10 cellular contexts compared by ENCODE assay signal in the genomic region with DNA sequence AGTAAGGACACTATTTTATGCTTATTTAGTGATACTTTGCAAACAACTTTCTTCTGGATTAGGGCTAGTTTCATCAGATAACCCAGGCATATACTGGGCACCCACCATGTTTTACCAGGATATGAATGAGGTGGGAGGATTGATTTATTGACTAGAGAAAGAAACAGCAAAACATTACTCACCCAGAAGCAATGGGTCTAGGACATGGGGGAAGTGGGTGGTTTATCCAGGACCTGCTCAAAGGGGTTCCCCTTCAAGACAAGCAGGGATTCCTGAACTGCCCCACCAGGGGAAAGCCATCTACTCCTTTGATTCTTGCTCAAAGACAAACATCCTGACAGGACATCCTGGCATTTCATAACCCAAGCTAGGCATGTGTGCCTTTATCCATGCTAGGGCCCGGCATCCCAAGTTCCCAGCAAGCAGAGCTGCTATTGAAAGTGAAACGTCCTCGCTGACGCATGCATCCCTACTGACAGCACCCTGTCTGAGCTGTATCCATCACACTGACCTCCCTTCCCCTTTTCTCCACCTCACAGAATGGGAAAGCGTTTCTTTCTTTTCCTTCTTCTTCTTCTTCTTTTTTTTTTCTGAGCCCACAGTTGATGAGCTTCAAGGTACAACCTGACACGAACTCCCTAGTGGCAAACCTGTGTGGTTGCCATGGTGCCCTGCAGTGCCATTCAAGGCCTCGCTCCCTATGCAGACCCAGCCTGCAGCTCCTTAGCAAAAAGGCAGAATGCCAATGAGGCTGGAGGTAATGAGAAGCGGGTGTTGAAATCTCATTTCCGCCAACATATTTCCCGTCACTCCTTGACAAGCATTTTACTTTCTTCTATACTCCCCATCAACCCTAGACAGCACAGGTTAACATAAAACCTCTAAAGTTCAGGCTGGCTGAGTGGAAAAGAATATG.
DNase-seq lines count a peak whose midpoint lies in the region; ATAC-seq, FAIRE-seq and TF ChIP-seq lines count a peak whose summit lies in the region.
"Had no signal": no experiment of that assay in that cellular context is flagged by ENCODE, and none has a peak within 500 bp of the region (broad histone marks: within the 10 kb centered on the region; RNA-seq: fewer than 3 reads in every experiment).

No MANE protein-coding gene starts in this region.

- H3K27ac ChIP-seq in VCaP (peak overlapping the region; percentile 97), kidney (ENCODE audit: low read depth in 2 of 2, low read length in 2 of 2) (peak overlapping the region; percentile 81 to 91), spleen (peak overlapping the region in 7 of 8 donors; percentile 14 to 80 (median 61)), left ventricle myocardium inferior (replicated peaks) (no peak overlapping the region)

- FAIRE-seq in kidney (lab: Jason Lieb, UNC), result no peak

- TF ChIP-seq CTCF in VCaP (conservative IDR thresholded peaks at IDR 0.05), result no peak
- no peak for TF ChIP-seq CTCF in kidney (IDR thresholded peaks at IDR 0.05; ENCODE audit: borderline replicate concordance, extremely low read depth, insufficient read depth)
- TF ChIP-seq CTCF in spleen (IDR thresholded peaks at IDR 0.05 in 8 of 11, conservative IDR thresholded peaks at IDR 0.05 in 3 of 11), result no peak
- TF ChIP-seq CTCF in left ventricle myocardium inferior (IDR thresholded peaks at IDR 0.05; ENCODE audit: borderline replicate concordance), result no peak

- intact Hi-C loops in kidney (cut with DNase I), result loop anchor here (10.0 kb wide), 2 partner anchors 117 to 147 kb away; no protein-coding TSS in a partner anchor
- intact Hi-C loops in spleen (cut with DNase I; ENCODE audit: low total_unique reads), result no loop called here
- intact Hi-C loops in left ventricle myocardium inferior (cut with micrococcal nuclease), result loop anchor here (10.0 kb wide), 1 partner anchor 147 kb away; no protein-coding TSS in a partner anchor

- H3K4me3 Mint-ChIP-seq in activated CD8-positive, alpha-beta T cell treated with anti-CD3 and anti-CD28 coated beads, Interleukin-2, amount 10 ng/mL, durations not matched to agents 7 days and 5 days, result no peak overlapping the region
- H3K4me3 Mint-ChIP-seq: CD4-positive, alpha-beta memory T cell had no signal

- ATAC-seq in activated CD8-positive, alpha-beta T cell treated with anti-CD3 and anti-CD28 coated beads, Interleukin-2, amount 10 ng/mL, durations not matched to agents 7 days and 5 days, result no peak

- H3K9me3 Mint-ChIP-seq in activated CD8-positive, alpha-beta T cell treated with anti-CD3 and anti-CD28 coated beads, Interleukin-2, amount 10 ng/mL, durations not matched to agents 7 days and 5 days (ENCODE audit: insufficient read depth), result no peaks in the 10 kb centered on the region
- H3K9me3 Mint-ChIP-seq: CD4-positive, alpha-beta memory T cell had no signal

- POLR2A ChIA-PET in activated CD8-positive, alpha-beta T cell treated with anti-CD3 and anti-CD28 coated beads, Interleukin-2, amount 10 ng/mL, durations not matched to agents 7 days and 5 days (lab: Charles Lee), result no interaction called here

- no peak overlapping the region for H3K4me3 ChIP-seq in kidney (ENCODE audit: low read length in 2 of 2)
- H3K4me3 ChIP-seq in spleen, result no peak overlapping the region
- no peak overlapping the region for H3K4me3 ChIP-seq in left ventricle myocardium inferior

- H3K4me1 ChIP-seq in kidney (ENCODE audit: control insufficient read depth in 1 of 2, insufficient read depth in 1 of 2, low read depth in 1 of 2, low read length in 2 of 2) (peaks cover 41 to 45% of the 10 kb centered on the region in 2 donors), spleen (peaks cover 13 to 72% (median 52%) of the 10 kb centered on the region in 6 donors), left ventricle myocardium inferior (peaks cover 41% of the 10 kb centered on the region)

- 44 to 76% (median 57%) methylated on average over 10 of the region's 10 CpGs for WGBS in spleen, 5 donors

- H3K9ac ChIP-seq in kidney (ENCODE audit: low read length in 2 of 2), result no peak overlapping the region

- no peaks in the 10 kb centered on the region for H3K27me3 ChIP-seq in spleen (replicated peaks in 1 of 7)
- H3K27me3 ChIP-seq in left ventricle myocardium inferior (ENCODE audit: low read depth), result no peaks in the 10 kb centered on the region

- H3K4me1 Mint-ChIP-seq in activated CD8-positive, alpha-beta T cell treated with anti-CD3 and anti-CD28 coated beads, Interleukin-2, amount 10 ng/mL, durations not matched to agents 7 days and 5 days (ENCODE audit: low read depth), result peaks cover 2% of the 10 kb centered on the region

- CTCF ChIA-PET in activated CD8-positive, alpha-beta T cell treated with anti-CD3 and anti-CD28 coated beads, Interleukin-2, amount 10 ng/mL, durations not matched to agents 7 days and 5 days (lab: Charles Lee), result no interaction called here

- TF ChIP-seq POLR2A in spleen (IDR thresholded peaks at IDR 0.05), result no peak

- H3K36me3 ChIP-seq in kidney (ENCODE audit: control insufficient read depth in 1 of 2, insufficient read depth in 2 of 2, low read length in 2 of 2) (no peaks in the 10 kb centered on the region), spleen (no peaks in the 10 kb centered on the region), left ventricle myocardium inferior (no peaks in the 10 kb centered on the region)

- no peaks in the 10 kb centered on the region for H3K36me3 Mint-ChIP-seq in activated CD8-positive, alpha-beta T cell treated with anti-CD3 and anti-CD28 coated beads, Interleukin-2, amount 10 ng/mL, durations not matched to agents 7 days and 5 days (ENCODE audit: low read depth)
- H3K36me3 Mint-ChIP-seq: CD4-positive, alpha-beta memory T cell had no signal

- no peak overlapping the region for H3K27ac Mint-ChIP-seq in activated CD8-positive, alpha-beta T cell treated with anti-CD3 and anti-CD28 coated beads, Interleukin-2, amount 10 ng/mL, durations not matched to agents 7 days and 5 days

- peak; percentile 52 for DNase-seq in NCI-H2029 (lab: John Stamatoyannopoulos, UW)
- DNase-seq in kidney, result no peak
- DNase-seq in spleen, result no peak
- DNase-seq in left ventricle myocardium inferior, result no peak
- DNase-seq in KG1 (lab: John Stamatoyannopoulos, UW), result no peak
- no peak for DNase-seq in activated CD8-positive, alpha-beta T cell treated with anti-CD3 and anti-CD28 coated beads, Interleukin-2, amount 10 ng/mL, durations not matched to agents 7 days and 5 days
- DNase-seq: CD4-positive, alpha-beta memory T cell; erythroblast; NCI-H187 had no signal

- H3K9me3 ChIP-seq in kidney (ENCODE audit: control insufficient read depth in 1 of 2, low read length in 2 of 2) (no peaks in the 10 kb centered on the region), spleen (no peaks in the 10 kb centered on the region), left ventricle myocardium inferior (replicated peaks) (no peaks in the 10 kb centered on the region)

- H3K27me3 Mint-ChIP-seq in activated CD8-positive, alpha-beta T cell treated with anti-CD3 and anti-CD28 coated beads, Interleukin-2, amount 10 ng/mL, durations not matched to agents 7 days and 5 days (ENCODE audit: low read depth), result no peaks in the 10 kb centered on the region
- H3K27me3 Mint-ChIP-seq: CD4-positive, alpha-beta memory T cell had no signal
